8 cellular contexts compared by ENCODE assay signal in the genomic region with DNA sequence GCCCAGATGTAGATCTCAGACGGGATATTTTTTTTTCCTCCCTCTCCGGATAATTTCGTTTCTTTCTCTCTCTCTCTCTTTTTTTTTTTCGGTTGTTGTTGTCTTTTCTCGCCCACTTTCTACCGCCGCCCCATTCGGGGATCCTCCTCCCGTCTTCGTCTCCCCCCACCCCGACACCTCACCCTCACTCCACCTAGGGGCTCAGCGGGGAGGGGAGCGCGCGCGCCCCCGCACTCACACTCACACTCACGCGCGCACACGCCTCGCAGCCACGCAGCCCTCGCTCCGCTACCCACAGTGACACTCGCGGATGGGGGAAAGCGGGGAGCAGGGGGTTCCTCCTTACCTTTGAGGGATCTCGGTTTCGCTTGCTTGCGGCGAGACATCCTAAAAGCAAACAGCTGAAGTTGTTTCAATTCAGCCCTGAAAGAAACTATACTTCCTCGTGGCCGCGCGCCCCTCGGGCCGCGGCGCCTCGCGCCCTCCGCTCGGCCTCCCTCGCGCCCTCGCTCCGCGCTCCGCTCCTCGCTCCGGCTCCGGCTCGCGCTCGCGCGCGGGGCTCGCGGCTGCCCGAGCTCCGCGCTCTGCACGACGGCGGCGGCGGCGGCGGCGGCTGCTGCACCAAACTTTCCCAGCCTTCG. TPM values are rescaled to one million over a fixed set of nuclear protein-coding genes. Genes with fewer than 3 reads are reported as not detected.
DNase-seq lines count a peak whose midpoint lies in the region; TF ChIP-seq lines count a peak whose summit lies in the region.

No MANE protein-coding gene starts in this region.

- H3K4me3 Mint-ChIP-seq in activated T-helper 1 cell treated with anti-CD3 and anti-CD28 coated beads, Interleukin-12 subunit alpha, Interleukin-12 subunit beta, Interleukin-2, Interleukin-4 antibody, amounts not matched to agents 30 ng/mL and 10 ng/mL and 1 ng/mL, durations not matched to agents 14 hours and 24 hours and 36 hours, result peak overlapping the region; percentile 81
- H3K4me3 Mint-ChIP-seq in glutamatergic neuron (ENCODE audit: unreplicated experiment), result peak overlapping the region; percentile 97

- DNase-seq in activated T-cell treated with anti-CD3 and anti-CD28 coated beads, Interleukin-2, amount 50 U/mL, for 1 hour, result peak; percentile 22
- no peak for DNase-seq in activated T-cell treated with anti-CD3 and anti-CD28 coated beads for 4 hours
- DNase-seq in HS-27A (ENCODE audit: low read depth), result peak; percentile 9
- DNase-seq in activated T-helper 1 cell treated with anti-CD3 and anti-CD28 coated beads, Interleukin-12 subunit alpha, Interleukin-12 subunit beta, Interleukin-2, Interleukin-4 antibody, amounts not matched to agents 30 ng/mL and 10 ng/mL and 1 ng/mL, durations not matched to agents 14 hours and 24 hours and 36 hours (ENCODE audit: low spot score), result no peak
- DNase-seq in glutamatergic neuron, result peak; percentile 47
- no peak for DNase-seq in SIG-M5 (lab: John Stamatoyannopoulos, UW)
- no peak for DNase-seq in NCI-H1694 (lab: John Stamatoyannopoulos, UW)

- peaks cover 21 to 27% of the 10 kb centered on the region in 2 experiments for H3K4me1 ChIP-seq in neutrophil (ENCODE audit: control insufficient read depth in 1 of 2, insufficient read depth in 1 of 2, low read depth in 1 of 2, low read length in 1 of 2)

- no peaks in the 10 kb centered on the region for H3K9me3 Mint-ChIP-seq in activated T-helper 1 cell treated with anti-CD3 and anti-CD28 coated beads, Interleukin-12 subunit alpha, Interleukin-12 subunit beta, Interleukin-2, Interleukin-4 antibody, amounts not matched to agents 30 ng/mL and 10 ng/mL and 1 ng/mL, durations not matched to agents 14 hours and 24 hours and 36 hours
- peaks cover 9% of the 10 kb centered on the region for H3K9me3 Mint-ChIP-seq in glutamatergic neuron (ENCODE audit: unreplicated experiment)

- peak overlapping the region; percentile 65 for H3K27ac Mint-ChIP-seq in activated T-helper 1 cell treated with anti-CD3 and anti-CD28 coated beads, Interleukin-12 subunit alpha, Interleukin-12 subunit beta, Interleukin-2, Interleukin-4 antibody, amounts not matched to agents 30 ng/mL and 10 ng/mL and 1 ng/mL, durations not matched to agents 14 hours and 24 hours and 36 hours
- peak overlapping the region; percentile 84 for H3K27ac Mint-ChIP-seq in glutamatergic neuron (ENCODE audit: unreplicated experiment)

- TF ChIP-seq CTCF in glutamatergic neuron (IDR thresholded peaks at IDR 0.05; ENCODE audit: partially characterized antibody, unreplicated experiment) (no peak), neutrophil (IDR thresholded peaks at IDR 0.05) (no peak)

- peaks cover 100% of the 10 kb centered on the region for H3K27me3 ChIP-seq in neutrophil

- no peak overlapping the region for H3K27ac ChIP-seq in neutrophil

- peaks cover 78% of the 10 kb centered on the region for H3K27me3 Mint-ChIP-seq in activated T-helper 1 cell treated with anti-CD3 and anti-CD28 coated beads, Interleukin-12 subunit alpha, Interleukin-12 subunit beta, Interleukin-2, Interleukin-4 antibody, amounts not matched to agents 30 ng/mL and 10 ng/mL and 1 ng/mL, durations not matched to agents 14 hours and 24 hours and 36 hours (ENCODE audit: insufficient read depth)
- peaks cover 4% of the 10 kb centered on the region for H3K27me3 Mint-ChIP-seq in glutamatergic neuron (ENCODE audit: unreplicated experiment)

- no peaks in the 10 kb centered on the region for H3K9me3 ChIP-seq in neutrophil

- H3K36me3 Mint-ChIP-seq in activated T-helper 1 cell treated with anti-CD3 and anti-CD28 coated beads, Interleukin-12 subunit alpha, Interleukin-12 subunit beta, Interleukin-2, Interleukin-4 antibody, amounts not matched to agents 30 ng/mL and 10 ng/mL and 1 ng/mL, durations not matched to agents 14 hours and 24 hours and 36 hours (ENCODE audit: low read depth), result peaks cover 2% of the 10 kb centered on the region
- no peaks in the 10 kb centered on the region for H3K36me3 Mint-ChIP-seq in glutamatergic neuron (ENCODE audit: unreplicated experiment)

- peaks cover 5% of the 10 kb centered on the region for H3K4me1 Mint-ChIP-seq in activated T-helper 1 cell treated with anti-CD3 and anti-CD28 coated beads, Interleukin-12 subunit alpha, Interleukin-12 subunit beta, Interleukin-2, Interleukin-4 antibody, amounts not matched to agents 30 ng/mL and 10 ng/mL and 1 ng/mL, durations not matched to agents 14 hours and 24 hours and 36 hours (ENCODE audit: low read depth)
- peaks cover 9% of the 10 kb centered on the region for H3K4me1 Mint-ChIP-seq in glutamatergic neuron (ENCODE audit: low read depth, unreplicated experiment)

- H3K4me3 ChIP-seq in neutrophil (ENCODE audit: low read depth in 1 of 2, low read length in 1 of 2), result peak overlapping the region; percentile 38 to 54

- intact Hi-C loops in activated T-helper 1 cell treated with anti-CD3 and anti-CD28 coated beads, Interleukin-12 subunit alpha, Interleukin-12 subunit beta, Interleukin-2, Interleukin-4 antibody, amounts not matched to agents 30 ng/mL and 10 ng/mL and 1 ng/mL, durations not matched to agents 14 hours and 24 hours and 36 hours (cut with micrococcal nuclease), result loop anchor here (5.0 to 10.0 kb wide), 2 partner anchors 186 to 1202 kb away; no protein-coding TSS in a partner anchor

- no peaks in the 10 kb centered on the region for H3K36me3 ChIP-seq in neutrophil

RNA-seq across cellular contexts. Expression of a gene that starts 1.3 kb away (rescaled TPM):
- not detected in 2 replicates for total RNA-seq in activated T-helper 1 cell treated with anti-CD3 and anti-CD28 coated beads, Interleukin-12 subunit alpha, Interleukin-12 subunit beta, Interleukin-2, Interleukin-4 antibody, amounts not matched to agents 30 ng/mL and 10 ng/mL and 1 ng/mL, durations not matched to agents 14 hours and 24 hours and 36 hours
- 58.7 TPM for total RNA-seq in glutamatergic neuron (ENCODE audit: unreplicated experiment)

Comparison
In these comparisons a context has a peak if more than half of its experiments do, and no peak if none do; other contexts are left out.
1. DNase-seq: peak in activated T-cell treated with anti-CD3 and anti-CD28 coated beads, Interleukin-2, amount 50 U/mL, for 1 hour (single experiment), HS-27A (single experiment) and glutamatergic neuron (single experiment); none in activated T-cell treated with anti-CD3 and anti-CD28 coated beads for 4 hours (single experiment), activated T-helper 1 cell treated with anti-CD3 and anti-CD28 coated beads, Interleukin-12 subunit alpha, Interleukin-12 subunit beta, Interleukin-2, Interleukin-4 antibody, amounts not matched to agents 30 ng/mL and 10 ng/mL and 1 ng/mL, durations not matched to agents 14 hours and 24 hours and 36 hours (single experiment), SIG-M5 (single experiment) and NCI-H1694 (single experiment).
2. RNA of a gene that starts 1.3 kb away (total RNA-seq): 58.7 TPM in glutamatergic neuron (single experiment); not detected in activated T-helper 1 cell treated with anti-CD3 and anti-CD28 coated beads, Interleukin-12 subunit alpha, Interleukin-12 subunit beta, Interleukin-2, Interleukin-4 antibody, amounts not matched to agents 30 ng/mL and 10 ng/mL and 1 ng/mL, durations not matched to agents 14 hours and 24 hours and 36 hours; every median in the first group is over 10 times any median in the second.